Comparison of ENCODE assay signal across 9 cellular contexts in genomic region chr5:57621624-57622023, GRCh38.
"Had no signal": no experiment of that assay in that cellular context is flagged by ENCODE, and none has a peak within 500 bp of the region (broad histone marks: within the 10 kb centered on the region; RNA-seq: fewer than 3 reads in every experiment).

No MANE protein-coding gene starts in this region.

- H3K27ac Mint-ChIP-seq: IgD-negative memory B cell had no signal

- H3K36me3 Mint-ChIP-seq: IgD-negative memory B cell had no signal

- DNase-seq: IMR-90, KBM-7, KG1 had no signal

- H3K4me3 Mint-ChIP-seq: IgD-negative memory B cell had no signal

- FAIRE-seq: HepG2, HTR-8/SVneo, K562 had no signal

- ATAC-seq: HepG2, K562 had no signal

- H3K27ac ChIP-seq: HL-60, KMS-11 had no signal

- H3K4me3 ChIP-seq: K562 had no signal
